Comparison of ENCODE assay signal across 21 cellular contexts in the genomic region with DNA sequence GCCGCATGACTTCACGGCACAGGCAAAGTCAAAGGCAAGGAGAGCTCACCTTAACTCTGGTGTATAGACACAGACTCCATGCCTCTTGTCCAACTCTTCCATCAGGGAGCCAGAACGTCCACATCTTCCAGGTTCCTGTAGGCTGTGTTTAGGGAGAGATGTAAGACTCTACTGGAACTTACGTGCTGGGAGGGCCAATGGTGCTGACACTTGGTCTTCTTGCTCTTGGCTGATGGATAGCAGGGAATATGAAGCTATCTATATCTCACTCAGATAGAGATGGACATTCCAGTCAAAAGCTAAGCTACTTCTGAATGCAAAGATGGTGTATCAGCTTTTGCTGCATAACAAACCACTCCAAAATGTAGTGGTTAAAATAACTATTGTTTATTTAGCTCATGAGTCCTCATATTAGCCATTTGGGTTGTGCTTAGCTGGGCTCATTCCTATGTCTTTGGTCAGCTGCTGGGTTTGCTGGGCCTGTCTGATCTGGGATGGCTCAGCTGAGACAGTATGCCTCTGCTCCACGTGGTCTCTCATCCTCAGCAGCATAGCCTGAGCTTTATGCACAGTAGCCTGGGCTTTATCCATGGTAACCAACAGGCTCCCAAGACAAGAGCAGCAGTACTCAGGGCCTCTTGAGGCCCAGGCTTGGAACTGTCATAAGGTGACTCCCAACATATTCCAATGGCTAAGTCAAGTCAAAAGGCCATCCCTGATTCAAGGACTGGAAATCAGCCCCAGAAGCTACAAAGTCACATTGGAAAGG.
DNase-seq lines count a peak whose midpoint lies in the region; ATAC-seq and TF ChIP-seq lines count a peak whose summit lies in the region.
"Had no signal": no experiment of that assay in that cellular context is flagged by ENCODE, and none has a peak within 500 bp of the region (broad histone marks: within the 10 kb centered on the region; RNA-seq: fewer than 3 reads in every experiment).

No MANE protein-coding gene starts in this region.

- no peaks in the 10 kb centered on the region for H3K9me3 Mint-ChIP-seq in activated CD8-positive, alpha-beta memory T cell treated with anti-CD3 and anti-CD28 coated beads, Interleukin-2, amount 10 ng/mL, durations not matched to agents 7 days and 5 days (ENCODE audit: low read depth)
- H3K9me3 Mint-ChIP-seq: activated naive CD4-positive, alpha-beta T cell treated with anti-CD3 and anti-CD28 coated beads for 36 hours had no signal

- peak overlapping the region; percentile 23 for H3K27ac ChIP-seq in KOPT-K1 (ENCODE audit: low read depth, low read length, poor library complexity, severe bottlenecking)
- peak overlapping the region; percentile 62 for H3K27ac ChIP-seq in colonic mucosa
- H3K27ac ChIP-seq in thyroid gland = peak overlapping the region in 2 of 3 donors; percentile 43 to 50
- no peak overlapping the region for H3K27ac ChIP-seq in A673 (ENCODE audit: low read depth, low read length, poor library complexity, severe bottlenecking)
- H3K27ac ChIP-seq: gastroesophageal sphincter, parathyroid adenoma, SJCRH30 had no signal

- H3K27ac Mint-ChIP-seq in activated CD8-positive, alpha-beta memory T cell treated with anti-CD3 and anti-CD28 coated beads, Interleukin-2, amount 10 ng/mL, durations not matched to agents 7 days and 5 days = peak overlapping the region; percentile 2
- H3K27ac Mint-ChIP-seq: activated naive CD4-positive, alpha-beta T cell treated with anti-CD3 and anti-CD28 coated beads for 36 hours had no signal

- BruUV-seq in A673 (replicated peaks; lab: Mats Ljungman, UMichigan) = no TSS peak

- H3K4me1 Mint-ChIP-seq in activated CD8-positive, alpha-beta memory T cell treated with anti-CD3 and anti-CD28 coated beads, Interleukin-2, amount 10 ng/mL, durations not matched to agents 7 days and 5 days = peaks cover 49% of the 10 kb centered on the region

- WGBS in thyroid gland, 2 donors = 96% methylated on average over 5 of the region's 5 CpGs

- no peak for DNase-seq in activated CD8-positive, alpha-beta memory T cell treated with anti-CD3 and anti-CD28 coated beads, Interleukin-2, amount 10 ng/mL, durations not matched to agents 7 days and 5 days
- no peak for DNase-seq in activated CD8-positive, alpha-beta memory T cell treated with anti-CD3 and anti-CD28 coated beads for 24 hours
- DNase-seq in colonic mucosa (no peak), thyroid gland (no peak), A172 (ENCODE audit: low spot score) (no peak), A673 (ENCODE audit: low spot score) (no peak)
- DNase-seq: activated naive CD4-positive, alpha-beta T cell treated with anti-CD3 and anti-CD28 coated beads for 36 hours; amygdala; Calu3; dermis blood vessel endothelial cell; HCEC 1CT; hypothalamus; NCI-H510A treated with DMSO at 0.1 percent for 48 hours; NK-92 treated with Interleukin-12 subunit alpha and Interleukin-12 subunit beta, amount 100 ng/mL, for 24 hours; stimulated activated CD4-positive, alpha-beta T cell treated with anti-CD3 and anti-CD28 coated beads, Interleukin-15, amount 100 ng/mL, for 24 hours had no signal

- TF ChIP-seq CTCF in colonic mucosa (IDR thresholded peaks at IDR 0.05) (no peak), thyroid gland (IDR thresholded peaks at IDR 0.05) (no peak), A673 (conservative IDR thresholded peaks at IDR 0.05; ENCODE audit: low read depth, low read length) (no peak)

- H3K4me1 ChIP-seq in colonic mucosa (peaks cover 4% of the 10 kb centered on the region), thyroid gland (peaks cover 24 to 41% of the 10 kb centered on the region in 2 donors), A673 (ENCODE audit: insufficient read depth, low read length, poor library complexity, severe bottlenecking) (no peaks in the 10 kb centered on the region)
- H3K4me1 ChIP-seq: SJCRH30 had no signal

- intact Hi-C loops in colonic mucosa (cut with DNase I) (no loop called here), thyroid gland (cut with DNase I) (no loop called here), A673 (cut with micrococcal nuclease; ENCODE audit: unreplicated experiment) (no loop called here)

- H3K27me3 Mint-ChIP-seq in activated CD8-positive, alpha-beta memory T cell treated with anti-CD3 and anti-CD28 coated beads, Interleukin-2, amount 10 ng/mL, durations not matched to agents 7 days and 5 days = peaks cover 30% of the 10 kb centered on the region

- H3K36me3 ChIP-seq in KOPT-K1 (ENCODE audit: insufficient read depth, low read length) (no peaks in the 10 kb centered on the region), colonic mucosa (no peaks in the 10 kb centered on the region), thyroid gland (no peaks in the 10 kb centered on the region), A673 (ENCODE audit: insufficient read depth, low read length, poor library complexity, severe bottlenecking) (no peaks in the 10 kb centered on the region)
- H3K36me3 ChIP-seq: gastroesophageal sphincter, SJCRH30 had no signal

- TF ChIP-seq POLR2A in thyroid gland (IDR thresholded peaks at IDR 0.05) = no peak

- H3K4me3 ChIP-seq in colonic mucosa (no peak overlapping the region), thyroid gland (replicated peaks in 1 of 3) (no peak overlapping the region), A673 (ENCODE audit: low read depth, low read length, poor library complexity, severe bottlenecking) (no peak overlapping the region)
- H3K4me3 ChIP-seq: gastroesophageal sphincter, mucosa of descending colon, SJCRH30 had no signal

- CTCF ChIA-PET in activated CD8-positive, alpha-beta memory T cell treated with anti-CD3 and anti-CD28 coated beads, Interleukin-2, amount 10 ng/mL, durations not matched to agents 7 days and 5 days (lab: Charles Lee) = interaction anchor here (0.6 to 5.7 kb wide), 7 partner anchors 9 to 353 kb away, joined by 3 to 37 read pairs (median 3); a partner anchor contains a TSS
- CTCF ChIA-PET in A673 (lab: Charles Lee) = no interaction called here

- POLR2A ChIA-PET in A673 (lab: Charles Lee; ENCODE audit: low non-redundant PET) = no interaction called here

- no peaks in the 10 kb centered on the region for H3K9me3 ChIP-seq in KOPT-K1 (ENCODE audit: insufficient read depth, low read length, poor library complexity, severe bottlenecking)
- no peaks in the 10 kb centered on the region for H3K9me3 ChIP-seq in colonic mucosa
- no peaks in the 10 kb centered on the region for H3K9me3 ChIP-seq in thyroid gland
- H3K9me3 ChIP-seq in A673 (ENCODE audit: low read depth, low read length, poor library complexity, severe bottlenecking) = no peaks in the 10 kb centered on the region
- H3K9me3 ChIP-seq: gastroesophageal sphincter, mucosa of descending colon, SJCRH30 had no signal

- no peaks in the 10 kb centered on the region for H3K27me3 ChIP-seq in colonic mucosa
- H3K27me3 ChIP-seq in thyroid gland = no peaks in the 10 kb centered on the region
- no peaks in the 10 kb centered on the region for H3K27me3 ChIP-seq in A673 (replicated peaks; ENCODE audit: insufficient read depth, low read depth, low read length, poor library complexity)
- H3K27me3 ChIP-seq: gastroesophageal sphincter, SJCRH30 had no signal

- no peak for ATAC-seq in activated CD8-positive, alpha-beta memory T cell treated with anti-CD3 and anti-CD28 coated beads, Interleukin-2, amount 10 ng/mL, durations not matched to agents 7 days and 5 days
- ATAC-seq in HG02642 (IDR thresholded peaks at IDR 0.05; ENCODE audit: poor library complexity, unreplicated experiment) = no peak
- ATAC-seq: gastroesophageal sphincter had no signal

- H3K36me3 Mint-ChIP-seq in activated CD8-positive, alpha-beta memory T cell treated with anti-CD3 and anti-CD28 coated beads, Interleukin-2, amount 10 ng/mL, durations not matched to agents 7 days and 5 days = no peaks in the 10 kb centered on the region

- H3K4me3 Mint-ChIP-seq in activated CD8-positive, alpha-beta memory T cell treated with anti-CD3 and anti-CD28 coated beads, Interleukin-2, amount 10 ng/mL, durations not matched to agents 7 days and 5 days = no peak overlapping the region
- H3K4me3 Mint-ChIP-seq: activated naive CD4-positive, alpha-beta T cell treated with anti-CD3 and anti-CD28 coated beads for 36 hours had no signal

- H3K9ac ChIP-seq in colonic mucosa (ENCODE audit: low read depth in 2 of 2, low read length in 2 of 2) = peak overlapping the region in 1 of 2 donors; percentile 41
- H3K9ac ChIP-seq: parathyroid adenoma had no signal
